In the genomic region with DNA sequence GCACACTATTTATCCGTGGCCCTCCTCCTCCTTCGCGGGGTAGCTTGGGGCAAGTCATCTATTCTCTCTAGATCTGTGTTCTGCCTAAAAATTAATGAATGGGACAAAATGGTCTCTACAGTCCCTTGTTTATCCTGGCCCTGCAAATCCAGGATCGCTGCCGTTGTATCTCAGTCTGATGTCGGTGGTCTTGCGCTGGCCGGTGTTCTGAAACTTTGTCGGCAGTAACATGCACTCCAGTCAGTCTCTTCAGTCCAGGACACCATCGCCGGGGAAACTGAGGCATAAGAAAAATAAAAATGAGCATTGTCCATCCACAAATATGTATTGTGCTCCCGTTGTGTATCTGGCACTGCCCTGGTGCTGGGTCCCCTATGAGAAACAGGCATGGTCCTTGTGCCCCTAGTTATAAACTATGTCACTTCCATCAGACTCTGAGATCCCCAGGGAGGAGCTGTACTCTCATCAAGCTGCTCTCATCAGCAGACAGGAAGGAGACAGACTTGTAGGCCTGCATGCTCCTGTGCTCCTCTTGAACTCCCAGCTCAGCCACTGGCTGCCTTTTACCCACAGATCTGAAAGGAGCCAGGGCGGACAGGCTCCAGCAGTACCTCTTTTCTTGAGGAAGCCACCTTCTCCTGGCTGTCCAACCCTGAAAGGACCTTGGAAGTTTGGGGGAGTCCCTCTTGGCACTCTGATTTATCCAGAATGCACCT, we compare ENCODE assay signal across 1 cellular context.
TF ChIP-seq lines count a peak whose summit lies in the region.

No MANE protein-coding gene starts in this region.

TF ChIP-seq in K562, 482 proteins besides CTCF, POLR2A, EP300 and RAD21:
- TF ChIP-seq, protein P1, sequence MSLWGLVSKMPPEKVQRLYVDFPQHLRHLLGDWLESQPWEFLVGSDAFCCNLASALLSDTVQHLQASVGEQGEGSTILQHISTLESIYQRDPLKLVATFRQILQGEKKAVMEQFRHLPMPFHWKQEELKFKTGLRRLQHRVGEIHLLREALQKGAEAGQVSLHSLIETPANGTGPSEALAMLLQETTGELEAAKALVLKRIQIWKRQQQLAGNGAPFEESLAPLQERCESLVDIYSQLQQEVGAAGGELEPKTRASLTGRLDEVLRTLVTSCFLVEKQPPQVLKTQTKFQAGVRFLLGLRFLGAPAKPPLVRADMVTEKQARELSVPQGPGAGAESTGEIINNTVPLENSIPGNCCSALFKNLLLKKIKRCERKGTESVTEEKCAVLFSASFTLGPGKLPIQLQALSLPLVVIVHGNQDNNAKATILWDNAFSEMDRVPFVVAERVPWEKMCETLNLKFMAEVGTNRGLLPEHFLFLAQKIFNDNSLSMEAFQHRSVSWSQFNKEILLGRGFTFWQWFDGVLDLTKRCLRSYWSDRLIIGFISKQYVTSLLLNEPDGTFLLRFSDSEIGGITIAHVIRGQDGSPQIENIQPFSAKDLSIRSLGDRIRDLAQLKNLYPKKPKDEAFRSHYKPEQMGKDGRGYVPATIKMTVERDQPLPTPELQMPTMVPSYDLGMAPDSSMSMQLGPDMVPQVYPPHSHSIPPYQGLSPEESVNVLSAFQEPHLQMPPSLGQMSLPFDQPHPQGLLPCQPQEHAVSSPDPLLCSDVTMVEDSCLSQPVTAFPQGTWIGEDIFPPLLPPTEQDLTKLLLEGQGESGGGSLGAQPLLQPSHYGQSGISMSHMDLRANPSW (CRISPR knock-in tag; IDR thresholded peaks at IDR 0.05): no peak
- no peak for TF ChIP-seq BHLHE40 (IDR thresholded peaks at IDR 0.05; ENCODE audit: low read length)
- no peak for TF ChIP-seq TEAD4 (IDR thresholded peaks at IDR 0.05; ENCODE audit: low read length)
- TF ChIP-seq TEAD4 (CRISPR knock-in tag; IDR thresholded peaks at IDR 0.05; ENCODE audit: borderline replicate concordance): no peak
- 0 out of 2 replicates have a peak, but pooled peaks have one; percentile 0 for TF ChIP-seq EHMT2 (IDR thresholded peaks at IDR 0.05)
- TF ChIP-seq, protein P2, sequence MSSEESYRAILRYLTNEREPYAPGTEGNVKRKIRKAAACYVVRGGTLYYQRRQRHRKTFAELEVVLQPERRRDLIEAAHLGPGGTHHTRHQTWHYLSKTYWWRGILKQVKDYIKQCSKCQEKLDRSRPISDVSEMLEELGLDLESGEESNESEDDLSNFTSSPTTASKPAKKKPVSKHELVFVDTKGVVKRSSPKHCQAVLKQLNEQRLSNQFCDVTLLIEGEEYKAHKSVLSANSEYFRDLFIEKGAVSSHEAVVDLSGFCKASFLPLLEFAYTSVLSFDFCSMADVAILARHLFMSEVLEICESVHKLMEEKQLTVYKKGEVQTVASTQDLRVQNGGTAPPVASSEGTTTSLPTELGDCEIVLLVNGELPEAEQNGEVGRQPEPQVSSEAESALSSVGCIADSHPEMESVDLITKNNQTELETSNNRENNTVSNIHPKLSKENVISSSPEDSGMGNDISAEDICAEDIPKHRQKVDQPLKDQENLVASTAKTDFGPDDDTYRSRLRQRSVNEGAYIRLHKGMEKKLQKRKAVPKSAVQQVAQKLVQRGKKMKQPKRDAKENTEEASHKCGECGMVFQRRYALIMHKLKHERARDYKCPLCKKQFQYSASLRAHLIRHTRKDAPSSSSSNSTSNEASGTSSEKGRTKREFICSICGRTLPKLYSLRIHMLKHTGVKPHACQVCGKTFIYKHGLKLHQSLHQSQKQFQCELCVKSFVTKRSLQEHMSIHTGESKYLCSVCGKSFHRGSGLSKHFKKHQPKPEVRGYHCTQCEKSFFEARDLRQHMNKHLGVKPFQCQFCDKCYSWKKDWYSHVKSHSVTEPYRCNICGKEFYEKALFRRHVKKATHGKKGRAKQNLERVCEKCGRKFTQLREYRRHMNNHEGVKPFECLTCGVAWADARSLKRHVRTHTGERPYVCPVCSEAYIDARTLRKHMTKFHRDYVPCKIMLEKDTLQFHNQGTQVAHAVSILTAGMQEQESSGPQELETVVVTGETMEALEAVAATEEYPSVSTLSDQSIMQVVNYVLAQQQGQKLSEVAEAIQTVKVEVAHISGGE (CRISPR knock-in tag; IDR thresholded peaks at IDR 0.05): peak in 1 of 3 experiments; percentile 44; a peak in 1 of 6 replicates
- TF ChIP-seq, protein P3, sequence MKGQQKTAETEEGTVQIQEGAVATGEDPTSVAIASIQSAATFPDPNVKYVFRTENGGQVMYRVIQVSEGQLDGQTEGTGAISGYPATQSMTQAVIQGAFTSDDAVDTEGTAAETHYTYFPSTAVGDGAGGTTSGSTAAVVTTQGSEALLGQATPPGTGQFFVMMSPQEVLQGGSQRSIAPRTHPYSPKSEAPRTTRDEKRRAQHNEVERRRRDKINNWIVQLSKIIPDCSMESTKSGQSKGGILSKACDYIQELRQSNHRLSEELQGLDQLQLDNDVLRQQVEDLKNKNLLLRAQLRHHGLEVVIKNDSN (CRISPR knock-in tag; IDR thresholded peaks at IDR 0.05): 0 out of 2 replicates have a peak, but pooled peaks have one; percentile 4
- 0 out of 2 replicates have a peak, but pooled peaks have one; percentile 28 for TF ChIP-seq GABPB1 (CRISPR knock-in tag; IDR thresholded peaks at IDR 0.05)
